In genomic region chr10:119371704-119372663, GRCh38 we compare ENCODE assay signal across 10 cellular contexts.
DNase-seq lines count a peak whose midpoint lies in the region; ATAC-seq, FAIRE-seq and TF ChIP-seq lines count a peak whose summit lies in the region.
"Had no signal": no experiment of that assay in that cellular context is flagged by ENCODE, and none has a peak within 500 bp of the region (broad histone marks: within the 10 kb centered on the region; RNA-seq: fewer than 3 reads in every experiment).

No MANE protein-coding gene starts in this region.

- H3K4me1 ChIP-seq in HepG2 (ENCODE audit: insufficient read depth, low read length) = peaks cover 10% of the 10 kb centered on the region
- no peaks in the 10 kb centered on the region for H3K4me1 ChIP-seq in effector memory CD4-positive, alpha-beta T cell (ENCODE audit: control insufficient read depth, insufficient read depth, low read length, poor library complexity, severe bottlenecking)

- H3K4me2 ChIP-seq in HepG2 (ENCODE audit: low read depth, low read length) = no peak overlapping the region

- TF ChIP-seq POLR2A in HepG2 (IDR thresholded peaks at IDR 0.05; ENCODE audit: insufficient read depth in 1 of 2, low read depth in 2 of 2, low read length in 2 of 2) = no peak
- TF ChIP-seq POLR2A in lower leg skin (IDR thresholded peaks at IDR 0.05) = no peak

- no TSS peak for BruUV-seq in HepG2 (replicated peaks; lab: Mats Ljungman, UMichigan)

- WGBS in HepG2 (ENCODE audit: low lambda C conversion rate) = 86% methylated on average over 5 of the region's 7 CpGs
- WGBS in lower leg skin, 2 donors = 84 to 90% methylated on average over 7 of the region's 7 CpGs

- peaks cover 25% of the 10 kb centered on the region for H3K4me1 Mint-ChIP-seq in stimulated activated naive CD8-positive, alpha-beta T cell treated with anti-CD3 and anti-CD28 coated beads, Interleukin-15, amount 100 ng/mL, for 72 hours

- H3K4me3 ChIP-seq in HepG2 (replicated peaks in 1 of 3; ENCODE audit: insufficient read depth in 1 of 3, low read depth in 2 of 3, low read length in 3 of 3) = no peak overlapping the region
- H3K4me3 ChIP-seq in effector memory CD4-positive, alpha-beta T cell (ENCODE audit: insufficient read depth, low read depth, low read length, poor library complexity, severe bottlenecking) = no peak overlapping the region
- H3K4me3 ChIP-seq in lower leg skin (ENCODE audit: low read depth, poor library complexity, severe bottlenecking) = no peak overlapping the region
- H3K4me3 ChIP-seq: left lung had no signal

- no peak for FAIRE-seq in HepG2 (lab: Jason Lieb, UNC)
- no peak for FAIRE-seq in frontal cortex (lab: Jason Lieb, UNC)

- no peak for TF ChIP-seq RAD21 in HepG2 (CRISPR knock-in tag; IDR thresholded peaks at IDR 0.05)

- no peak overlapping the region for H3K27ac ChIP-seq in HepG2 (ENCODE audit: extremely low read length, insufficient read depth, low read length)
- no peak overlapping the region for H3K27ac ChIP-seq in effector memory CD4-positive, alpha-beta T cell (ENCODE audit: insufficient read depth, low read length, poor library complexity, severe bottlenecking)

- H3K27ac Mint-ChIP-seq in stimulated activated naive CD8-positive, alpha-beta T cell treated with anti-CD3 and anti-CD28 coated beads, Interleukin-15, amount 100 ng/mL, for 72 hours = no peak overlapping the region

- no peak overlapping the region for H3K4me3 Mint-ChIP-seq in stimulated activated naive CD8-positive, alpha-beta T cell treated with anti-CD3 and anti-CD28 coated beads, Interleukin-15, amount 100 ng/mL, for 72 hours

- no peaks in the 10 kb centered on the region for H3K79me2 ChIP-seq in HepG2 (ENCODE audit: insufficient read depth, low read length)

- no peaks in the 10 kb centered on the region for H3K9me3 ChIP-seq in HepG2 (ENCODE audit: low read length)
- H3K9me3 ChIP-seq in effector memory CD4-positive, alpha-beta T cell (ENCODE audit: control insufficient read depth, low read length) = no peaks in the 10 kb centered on the region
- H3K9me3 ChIP-seq: left lung had no signal

- peak; percentile 67 for ATAC-seq in stimulated activated naive CD8-positive, alpha-beta T cell treated with anti-CD3 and anti-CD28 coated beads, Interleukin-15, amount 100 ng/mL, for 72 hours
- ATAC-seq in stimulated activated naive CD8-positive, alpha-beta T cell treated with anti-CD3 and anti-CD28 coated beads, Interleukin-15, Interleukin-2, amounts not matched to agents 100 U/mL and 50 U/mL, for 24 hours = no peak
- ATAC-seq in HG03565 (IDR thresholded peaks at IDR 0.05; ENCODE audit: unreplicated experiment) (peak; percentile 39), HepG2 (no peak), GM18517 (IDR thresholded peaks at IDR 0.05; ENCODE audit: unreplicated experiment) (no peak)

- in situ Hi-C loops in HepG2 (cut with HindIII; ENCODE audit: extremely low pct_ligation_motif_present, low pct_unique_long_range_greater_than_20kb) = no loop called here

- no peaks in the 10 kb centered on the region for H3K9me3 Mint-ChIP-seq in stimulated activated naive CD8-positive, alpha-beta T cell treated with anti-CD3 and anti-CD28 coated beads, Interleukin-15, amount 100 ng/mL, for 72 hours

- no peak overlapping the region for H3K9ac ChIP-seq in HepG2 (ENCODE audit: insufficient read depth, low read depth, low read length)

- DNase-seq in stimulated activated naive CD8-positive, alpha-beta T cell treated with anti-CD3 and anti-CD28 coated beads, Interleukin-15, amount 100 ng/mL, for 72 hours = no peak
- DNase-seq in stimulated activated naive CD8-positive, alpha-beta T cell treated with anti-CD3 and anti-CD28 coated beads, Interleukin-15, Interleukin-2, amounts not matched to agents 100 U/mL and 50 U/mL, for 24 hours = no peak
- DNase-seq in HepG2 (ENCODE audit: low spot score) = no peak
- DNase-seq in effector memory CD4-positive, alpha-beta T cell = no peak
- no peak for DNase-seq in lower leg skin (ENCODE audit: low spot score in 2 of 2)
- DNase-seq in frontal cortex (ENCODE audit: low spot score in 2 of 2) = no peak
- DNase-seq: left lung, NCI-H2081 had no signal

- intact Hi-C loops in HepG2 (cut with micrococcal nuclease; ENCODE audit: unreplicated experiment) (no loop called here), lower leg skin (cut with DNase I; ENCODE audit: low total_unique reads) (no loop called here)

- no peaks in the 10 kb centered on the region for H3K27me3 Mint-ChIP-seq in stimulated activated naive CD8-positive, alpha-beta T cell treated with anti-CD3 and anti-CD28 coated beads, Interleukin-15, amount 100 ng/mL, for 72 hours

- H3K36me3 ChIP-seq in HepG2 (replicated peaks in 1 of 2; ENCODE audit: control insufficient read depth in 1 of 2, insufficient read depth in 2 of 2, low read length in 2 of 2) = no peaks in the 10 kb centered on the region
- no peaks in the 10 kb centered on the region for H3K36me3 ChIP-seq in effector memory CD4-positive, alpha-beta T cell (ENCODE audit: control insufficient read depth, insufficient read depth, low read length)
- H3K36me3 ChIP-seq: left lung had no signal

- no peak for TF ChIP-seq EP300 in HepG2 (IDR thresholded peaks at IDR 0.05; ENCODE audit: low read depth in 2 of 2, low read length in 2 of 2)
- TF ChIP-seq EP300 in HepG2 (CRISPR knock-in tag; IDR thresholded peaks at IDR 0.05; ENCODE audit: borderline replicate concordance) = no peak

- no peaks in the 10 kb centered on the region for H3K27me3 ChIP-seq in HepG2 (ENCODE audit: control insufficient read depth in 1 of 2, insufficient read depth in 2 of 2, low read length in 2 of 2)
- H3K27me3 ChIP-seq in effector memory CD4-positive, alpha-beta T cell (replicated peaks; ENCODE audit: control insufficient read depth, insufficient read depth, low read length, poor library complexity, severe bottlenecking) = no peaks in the 10 kb centered on the region
- H3K27me3 ChIP-seq: left lung had no signal

- POLR2A ChIA-PET in HepG2 (lab: Yijun Ruan, JAX) = no interaction called here

- TF ChIP-seq CTCF in HepG2 (CRISPR knock-in tag; IDR thresholded peaks at IDR 0.05) (no peak; the same call in 1 of the 2 replicates), lower leg skin (IDR thresholded peaks at IDR 0.05) (no peak)

- no peak overlapping the region for H2AFZ ChIP-seq in HepG2 (ENCODE audit: low read length)

- H4K20me1 ChIP-seq in HepG2 (ENCODE audit: insufficient read depth, low read length) = no peaks in the 10 kb centered on the region

- CTCF ChIA-PET in HepG2 (lab: Yijun Ruan, JAX; ENCODE audit: low intra/inter-chr PET ratio, low total read pairs) = no interaction called here

TF ChIP-seq in HepG2, 621 proteins besides CTCF, POLR2A, EP300 and RAD21:
- TF ChIP-seq RBAK (CRISPR knock-in tag; IDR thresholded peaks at IDR 0.05) (no peak), SIX4 (CRISPR knock-in tag; IDR thresholded peaks at IDR 0.05) (no peak), STAG1 (CRISPR knock-in tag; IDR thresholded peaks at IDR 0.05) (0 out of 2 replicates have a peak, but pooled peaks have one; percentile 13), TEF (CRISPR knock-in tag; IDR thresholded peaks at IDR 0.05) (no peak), XBP1 (CRISPR knock-in tag; IDR thresholded peaks at IDR 0.05) (no peak), SMARCC2 (IDR thresholded peaks at IDR 0.05) (no peak), RORA (CRISPR knock-in tag; IDR thresholded peaks at IDR 0.05) (no peak), ZUFSP (CRISPR knock-in tag; IDR thresholded peaks at IDR 0.05; ENCODE audit: borderline replicate concordance) (no peak), ATM (IDR thresholded peaks at IDR 0.05; ENCODE audit: borderline replicate concordance) (no peak), PRDM4 (CRISPR knock-in tag; IDR thresholded peaks at IDR 0.05; ENCODE audit: borderline replicate concordance) (no peak), EED (CRISPR knock-in tag; IDR thresholded peaks at IDR 0.05) (no peak), ZNF329 (CRISPR knock-in tag; IDR thresholded peaks at IDR 0.05; ENCODE audit: low read depth) (peak; percentile 77; the same call in 1 of the 2 replicates)

Comparison
In these comparisons a context has a peak if more than half of its experiments do, and no peak if none do; other contexts are left out.
1. ATAC-seq: peak in stimulated activated naive CD8-positive, alpha-beta T cell treated with anti-CD3 and anti-CD28 coated beads, Interleukin-15, amount 100 ng/mL, for 72 hours (single experiment) and HG03565 (single experiment); none in stimulated activated naive CD8-positive, alpha-beta T cell treated with anti-CD3 and anti-CD28 coated beads, Interleukin-15, Interleukin-2, amounts not matched to agents 100 U/mL and 50 U/mL, for 24 hours (single experiment), HepG2 (single experiment) and GM18517 (single experiment).